Comparison of ENCODE assay signal across 8 cellular contexts in the genomic region with DNA sequence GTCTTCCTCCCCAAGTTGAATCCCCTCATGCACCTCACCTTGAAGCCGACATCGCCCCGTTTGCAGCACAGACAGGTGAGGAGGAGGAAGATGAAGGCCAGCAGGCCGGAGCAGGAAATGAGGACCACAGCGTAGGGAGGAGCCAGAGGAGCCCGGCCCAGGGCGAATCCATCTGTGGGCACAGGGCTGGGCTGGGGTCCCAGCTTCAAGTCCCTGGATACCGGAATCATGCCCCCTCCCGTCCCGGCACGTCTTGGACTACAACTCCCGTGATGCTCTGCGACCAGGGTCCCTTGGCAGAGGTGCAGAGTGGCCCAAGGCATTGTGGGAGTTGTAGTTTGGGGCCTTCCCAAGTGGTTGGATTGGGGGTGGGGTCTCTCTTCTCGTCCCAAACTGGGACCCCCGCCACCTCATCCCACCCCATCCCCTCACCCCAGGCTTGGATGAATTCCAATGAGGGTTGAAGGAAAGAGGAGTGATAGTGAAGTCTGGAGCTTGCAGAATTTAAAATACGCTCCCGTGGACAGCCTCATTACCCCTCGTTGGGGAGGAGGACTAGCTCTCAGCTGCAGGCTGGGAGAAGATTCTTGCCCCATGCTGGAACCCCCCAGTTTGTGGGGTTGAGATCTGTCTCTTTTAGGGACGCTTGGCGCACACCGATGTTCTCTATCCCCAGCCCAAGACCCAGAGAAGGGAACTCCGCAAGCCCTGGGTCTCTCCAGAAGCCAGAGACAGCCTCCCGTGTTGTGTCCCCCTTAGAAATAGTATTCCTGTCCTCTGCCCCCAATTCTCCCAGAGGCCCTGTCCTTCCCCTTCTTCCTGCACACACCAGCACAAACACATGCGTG. TPM values are rescaled to one million over a fixed set of nuclear protein-coding genes. Genes with fewer than 3 reads are reported as not detected.
DNase-seq lines count a peak whose midpoint lies in the region; ATAC-seq and TF ChIP-seq lines count a peak whose summit lies in the region.

No MANE protein-coding gene starts in this region.

- H3K36me3 ChIP-seq in RWPE2 (ENCODE audit: low read depth) (no peaks in the 10 kb centered on the region), osteoblast (ENCODE audit: insufficient read depth, low read length) (no peaks in the 10 kb centered on the region), tibial nerve (no peaks in the 10 kb centered on the region)

- no peak overlapping the region for H3K4me3 ChIP-seq in RWPE2 (ENCODE audit: severe bottlenecking)
- H3K4me3 ChIP-seq in osteoblast (ENCODE audit: insufficient read depth, low read length), result peak overlapping the region; percentile 22
- H3K4me3 ChIP-seq in tibial nerve, result peak overlapping the region in 1 of 4 donors; percentile 3

- H3K4me3 Mint-ChIP-seq in activated naive CD4-positive, alpha-beta T cell treated with anti-CD3 and anti-CD28 coated beads for 36 hours, result peak overlapping the region; percentile 80

- H3K4me1 ChIP-seq in RWPE2 (ENCODE audit: insufficient read depth, poor library complexity, severe bottlenecking), result no peaks in the 10 kb centered on the region
- no peaks in the 10 kb centered on the region for H3K4me1 ChIP-seq in osteoblast (ENCODE audit: insufficient read depth, low read length)
- peaks cover 0 to 20% (median 10%) of the 10 kb centered on the region in 4 donors for H3K4me1 ChIP-seq in tibial nerve

- no peak overlapping the region for H3K27ac Mint-ChIP-seq in activated naive CD4-positive, alpha-beta T cell treated with anti-CD3 and anti-CD28 coated beads for 36 hours

- ATAC-seq in HG02678 (IDR thresholded peaks at IDR 0.05; ENCODE audit: unreplicated experiment) (peak; percentile 42), RWPE2 (ENCODE audit: low read depth) (peak; percentile 30; the same call in 1 of the 3 replicates), GM18870 (IDR thresholded peaks at IDR 0.05; ENCODE audit: unreplicated experiment) (no peak)

- peaks cover 3% of the 10 kb centered on the region for H4K20me1 ChIP-seq in osteoblast (ENCODE audit: insufficient read depth, low read length)

- peak; percentile 14 to 36 for TF ChIP-seq EP300 in tibial nerve (IDR thresholded peaks at IDR 0.05)

- 9% methylated on average over 24 of the region's 24 CpGs for WGBS in tibial nerve, 2 donors

- no peak for TF ChIP-seq CTCF in RWPE2 (IDR thresholded peaks at IDR 0.05; ENCODE audit: poor library complexity, severe bottlenecking)
- TF ChIP-seq CTCF in osteoblast (IDR thresholded peaks at IDR 0.05; ENCODE audit: extremely low read depth, low read depth, low read length), result no peak
- no peak for TF ChIP-seq CTCF in tibial nerve (IDR thresholded peaks at IDR 0.05)

- peak overlapping the region; percentile 59 for H2AFZ ChIP-seq in osteoblast (ENCODE audit: low read length)

- no peak for TF ChIP-seq POLR2A in tibial nerve (IDR thresholded peaks at IDR 0.05)

- H3K79me2 ChIP-seq in osteoblast (ENCODE audit: insufficient read depth, low read length), result no peaks in the 10 kb centered on the region

- no peaks in the 10 kb centered on the region for H3K27me3 Mint-ChIP-seq in activated naive CD4-positive, alpha-beta T cell treated with anti-CD3 and anti-CD28 coated beads for 36 hours (ENCODE audit: low read depth)

- DNase-seq in AG08396 (ENCODE audit: low spot score) (peak; percentile 76), RWPE2 (ENCODE audit: low spot score) (no peak), globus pallidus (ENCODE audit: low spot score) (peak; percentile 83), osteoblast (ENCODE audit: insufficient read length, low spot score, missing footprints) (peak; percentile 88), tibial nerve (ENCODE audit: low spot score in 2 of 2) (peak; percentile 44 to 76)
- peak; percentile 82 for DNase-seq in activated naive CD4-positive, alpha-beta T cell treated with anti-CD3 and anti-CD28 coated beads for 36 hours

- H3K4me1 Mint-ChIP-seq in activated naive CD4-positive, alpha-beta T cell treated with anti-CD3 and anti-CD28 coated beads for 36 hours (ENCODE audit: low read depth), result peaks cover 16% of the 10 kb centered on the region

- no peaks in the 10 kb centered on the region for H3K9me3 Mint-ChIP-seq in activated naive CD4-positive, alpha-beta T cell treated with anti-CD3 and anti-CD28 coated beads for 36 hours

- no peaks in the 10 kb centered on the region for H3K36me3 Mint-ChIP-seq in activated naive CD4-positive, alpha-beta T cell treated with anti-CD3 and anti-CD28 coated beads for 36 hours (ENCODE audit: low read depth)

- H3K4me2 ChIP-seq in osteoblast (ENCODE audit: insufficient read depth, low read length), result peak overlapping the region; percentile 48

- CTCF ChIA-PET in activated naive CD4-positive, alpha-beta T cell treated with anti-CD3 and anti-CD28 coated beads for 36 hours (lab: Charles Lee), result interaction anchor here (1.0 to 1.3 kb wide), 2 partner anchors 74 to 78 kb away, joined by 3 to 4 read pairs; no protein-coding TSS in a partner anchor

- intact Hi-C loops in activated naive CD4-positive, alpha-beta T cell treated with anti-CD3 and anti-CD28 coated beads for 36 hours (cut with micrococcal nuclease), result loop anchor here (1.0 kb wide), 1 partner anchor 65 kb away; the partner anchor contains the start of gene GRWD1

- no peak overlapping the region for H3K27ac ChIP-seq in RWPE2 (ENCODE audit: poor library complexity, severe bottlenecking)
- H3K27ac ChIP-seq in osteoblast (ENCODE audit: low read depth, low read length), result no peak overlapping the region
- no peak overlapping the region for H3K27ac ChIP-seq in tibial nerve

- H3K9me3 ChIP-seq in RWPE2 (ENCODE audit: severe bottlenecking), result no peaks in the 10 kb centered on the region
- no peaks in the 10 kb centered on the region for H3K9me3 ChIP-seq in osteoblast (ENCODE audit: low read depth, low read length)
- no peaks in the 10 kb centered on the region for H3K9me3 ChIP-seq in tibial nerve

- H3K27me3 ChIP-seq in RWPE2 (ENCODE audit: insufficient read depth, poor library complexity, severe bottlenecking), result no peaks in the 10 kb centered on the region
- peaks cover 34% of the 10 kb centered on the region for H3K27me3 ChIP-seq in osteoblast (ENCODE audit: insufficient read depth, low read length)
- H3K27me3 ChIP-seq in tibial nerve, result peaks cover 0 to 62% of the 10 kb centered on the region in 2 donors

RNA-seq across cellular contexts. Expression of gene LMTK3, which starts 1.0 kb away (rescaled TPM):
- total RNA-seq in activated naive CD4-positive, alpha-beta T cell treated with anti-CD3 and anti-CD28 coated beads for 36 hours, result 1 to 10 TPM; 2.3 to 2.6 TPM
- total RNA-seq in osteoblast (not detected in 2 replicates), tibial nerve (1 to 10 TPM in 1 of 4 donors, under 1 TPM in 2, not detected in 1; under 0.01 to 1.8 (median 0.59) TPM)

RNA-seq across cellular contexts. Expression of gene SULT2B1, which starts 41.3 kb away (rescaled TPM):
- not detected for total RNA-seq in activated naive CD4-positive, alpha-beta T cell treated with anti-CD3 and anti-CD28 coated beads for 36 hours
- total RNA-seq in osteoblast (under 0.01 TPM in 1 of 2 replicates, not detected in the other), tibial nerve (not detected)

RNA-seq across cellular contexts. Expression of gene CYTH2, which starts 41.5 kb away (rescaled TPM):
- total RNA-seq in activated naive CD4-positive, alpha-beta T cell treated with anti-CD3 and anti-CD28 coated beads for 36 hours, result 10 to 100 TPM; 36.7 to 38.0 TPM
- total RNA-seq in osteoblast (63.6 and 66.2 TPM in 2 replicates), tibial nerve (100 to 1,000 TPM in 1 of 4 donors, 10 to 100 TPM in 3; 56.7 to 114 (median 65.1) TPM)

RNA-seq across cellular contexts. Expression of gene KCNJ14, which starts 55.3 kb away (rescaled TPM):
- 1 to 10 TPM; 1.7 to 1.8 TPM for total RNA-seq in activated naive CD4-positive, alpha-beta T cell treated with anti-CD3 and anti-CD28 coated beads for 36 hours
- total RNA-seq in osteoblast (0.59 and 0.72 TPM in 2 replicates), tibial nerve (1 to 10 TPM in 2 of 4 donors, under 1 TPM in 2; 0.44 to 4.1 (median 1.5) TPM)
